29 cellular contexts compared by ENCODE assay signal in the genomic region with DNA sequence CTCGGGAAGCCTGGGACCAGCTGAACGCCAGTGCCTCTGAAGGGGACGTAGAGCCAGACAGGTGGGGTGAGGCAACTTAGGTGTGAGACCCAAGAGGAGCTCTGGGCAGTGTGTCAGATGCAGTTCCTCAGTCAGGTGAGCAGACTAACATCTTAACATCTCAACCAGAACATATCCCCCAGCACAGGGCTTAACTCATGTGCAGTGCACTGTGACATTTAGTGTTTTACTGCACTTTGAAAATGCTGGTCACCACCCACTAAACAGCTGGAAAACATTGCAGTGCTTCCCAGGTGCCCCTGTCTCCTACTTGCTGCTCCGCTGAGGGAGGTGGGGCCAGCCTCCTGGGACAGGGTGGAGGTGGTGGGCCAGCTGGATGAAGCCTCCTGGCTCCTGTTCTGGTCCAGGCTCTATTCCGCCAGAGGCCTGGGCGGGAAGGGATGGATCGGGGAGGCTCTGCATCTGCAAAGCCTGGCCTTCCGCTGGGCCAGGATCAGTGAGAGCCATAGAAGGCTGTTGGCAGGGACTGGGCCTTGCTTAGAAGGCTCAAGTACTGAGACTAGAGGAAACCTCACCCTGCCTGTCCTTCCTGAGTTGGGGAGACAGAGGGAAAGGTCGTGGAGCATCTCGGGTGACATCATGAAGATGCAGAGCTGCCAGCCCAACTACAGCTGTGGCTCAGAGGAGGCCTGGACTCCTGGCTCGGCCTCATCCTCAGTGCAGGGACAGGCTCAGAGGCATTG. TPM values are rescaled to one million over a fixed set of nuclear protein-coding genes. Genes with fewer than 3 reads are reported as not detected.
DNase-seq lines count a peak whose midpoint lies in the region; ATAC-seq and TF ChIP-seq lines count a peak whose summit lies in the region.
"Had no signal": no experiment of that assay in that cellular context is flagged by ENCODE, and none has a peak within 500 bp of the region (broad histone marks: within the 10 kb centered on the region; RNA-seq: fewer than 3 reads in every experiment).

No MANE protein-coding gene starts in this region.

- no TSS peak for BruUV-seq in Panc1 (replicated peaks; lab: Mats Ljungman, UMichigan)

- H3K27ac ChIP-seq in Panc1 (ENCODE audit: low read length) (no peak overlapping the region), body of pancreas (no peak overlapping the region)
- H3K27ac ChIP-seq: C4-2B, hepatocyte, suprapubic skin had no signal

- H3K4me1 Mint-ChIP-seq in stimulated activated naive B cell treated with anti-CD40 and anti-IgM and Interleukin-4, amounts not matched to agents 10 μg/mL and 1 μg/mL and 100 μg/mL, for 72 hours: no peaks in the 10 kb centered on the region
- H3K4me1 Mint-ChIP-seq: activated CD8-positive, alpha-beta memory T cell treated with anti-CD3 and anti-CD28 coated beads, Interleukin-2, amount 10 ng/mL, durations not matched to agents 7 days and 5 days; naive B cell had no signal

- H3K4me3 ChIP-seq in Panc1 (ENCODE audit: low read depth in 2 of 2, low read length in 2 of 2): no peak overlapping the region
- no peak overlapping the region for H3K4me3 ChIP-seq in body of pancreas
- H3K4me3 ChIP-seq: cardiac muscle cell, coronary artery, HAP-1, hepatocyte, suprapubic skin, uterus had no signal

- in situ Hi-C loops in Panc1 (cut with HindIII; ENCODE audit: low pct_unique_long_range_greater_than_20kb, low sequenced_read_pairs): no loop called here

- no peak for TF ChIP-seq POLR2A in body of pancreas (IDR thresholded peaks at IDR 0.05)

- H3K27me3 Mint-ChIP-seq in stimulated activated naive B cell treated with anti-CD40 and anti-IgM and Interleukin-4, amounts not matched to agents 10 μg/mL and 1 μg/mL and 100 μg/mL, for 72 hours: no peaks in the 10 kb centered on the region
- H3K27me3 Mint-ChIP-seq: activated CD8-positive, alpha-beta memory T cell treated with anti-CD3 and anti-CD28 coated beads, Interleukin-2, amount 10 ng/mL, durations not matched to agents 7 days and 5 days; naive B cell had no signal

- DNase-seq in Panc1 (ENCODE audit: low read depth, low spot score) (no peak), body of pancreas (no peak), left colon (no peak), SW480 (ENCODE audit: low spot score) (no peak), MV-4-11 (lab: John Stamatoyannopoulos, UW) (no peak), NCI-H226 (no peak)
- DNase-seq in stimulated activated naive B cell treated with anti-CD40 and anti-IgM and Interleukin-4, amounts not matched to agents 10 μg/mL and 1 μg/mL and 100 μg/mL, for 72 hours: no peak
- DNase-seq: activated CD4-positive, alpha-beta T cell treated with anti-CD3 and anti-CD28 coated beads for 4 hours; activated CD8-positive, alpha-beta memory T cell treated with anti-CD3 and anti-CD28 coated beads, Interleukin-2, amount 10 ng/mL, durations not matched to agents 7 days and 5 days; activated naive CD4-positive, alpha-beta T cell treated with Interleukin-2 at 50 U/mL for 16 hours; activated T-cell treated with anti-CD3 and anti-CD28 coated beads, Interleukin-2, amount 50 U/mL, for 48 hours; amygdala; Calu3; effector memory CD4-positive, alpha-beta T cell; erythroblast; left cardiac atrium; naive B cell; NCI-H2029; NCI-H446; NCI-H774; retina; SK-N-SH; uterus had no signal

- 83 to 87% methylated on average over 8 to 11 of the region's 11 CpGs for WGBS in body of pancreas, 2 donors

- intact Hi-C loops in Panc1 (cut with micrococcal nuclease; ENCODE audit: unreplicated experiment) (no loop called here), body of pancreas (cut with DNase I) (no loop called here), left colon (cut with DNase I, micrococcal nuclease) (no loop called here)

- no peak for TF ChIP-seq CTCF in Panc1 (IDR thresholded peaks at IDR 0.05)
- TF ChIP-seq CTCF in body of pancreas (IDR thresholded peaks at IDR 0.05): no peak

- CTCF ChIA-PET in Panc1 (lab: Charles Lee): interaction anchor here (0.7 kb wide), 1 partner anchor 15 kb away, joined by 4 read pairs; no protein-coding TSS in a partner anchor

- POLR2A ChIA-PET in Panc1 (lab: Charles Lee): interaction anchor here (0.6 kb wide), 1 partner anchor 52 kb away, joined by 8 read pairs; no protein-coding TSS in a partner anchor

- H3K27me3 ChIP-seq in Panc1 (ENCODE audit: control insufficient read depth, insufficient read depth, low read length): no peaks in the 10 kb centered on the region
- H3K27me3 ChIP-seq in body of pancreas: no peaks in the 10 kb centered on the region
- H3K27me3 ChIP-seq: cardiac muscle cell, hepatocyte, suprapubic skin, uterus had no signal

- no peaks in the 10 kb centered on the region for H3K9me3 Mint-ChIP-seq in stimulated activated naive B cell treated with anti-CD40 and anti-IgM and Interleukin-4, amounts not matched to agents 10 μg/mL and 1 μg/mL and 100 μg/mL, for 72 hours
- H3K9me3 Mint-ChIP-seq: naive B cell had no signal

- H3K4me1 ChIP-seq in Panc1 (ENCODE audit: control insufficient read depth, insufficient read depth, low read length) (no peaks in the 10 kb centered on the region), body of pancreas (no peaks in the 10 kb centered on the region)
- H3K4me1 ChIP-seq: HAP-1, suprapubic skin, uterus had no signal

- H3K9me3 ChIP-seq in Panc1 (ENCODE audit: control insufficient read depth, insufficient read depth, low read depth, low read length): no peaks in the 10 kb centered on the region
- no peaks in the 10 kb centered on the region for H3K9me3 ChIP-seq in body of pancreas
- H3K9me3 ChIP-seq: HAP-1, SK-N-SH, suprapubic skin, uterus had no signal

- H3K36me3 ChIP-seq in Panc1 (ENCODE audit: control insufficient read depth, insufficient read depth, low read length) (0 out of 2 replicates have a peak, but pooled peaks cover 2% of the 10 kb centered on the region), body of pancreas (replicated peaks in 1 of 2; ENCODE audit: insufficient read depth in 1 of 2, low read depth in 2 of 2) (no peaks in the 10 kb centered on the region)
- H3K36me3 ChIP-seq: uterus had no signal

- H3K4me3 Mint-ChIP-seq in stimulated activated naive B cell treated with anti-CD40 and anti-IgM and Interleukin-4, amounts not matched to agents 10 μg/mL and 1 μg/mL and 100 μg/mL, for 72 hours: no peak overlapping the region
- H3K4me3 Mint-ChIP-seq: activated CD8-positive, alpha-beta memory T cell treated with anti-CD3 and anti-CD28 coated beads, Interleukin-2, amount 10 ng/mL, durations not matched to agents 7 days and 5 days had no signal

- peaks cover 24 to 32% of the 10 kb centered on the region in 2 donors for H3K36me3 Mint-ChIP-seq in stimulated activated naive B cell treated with anti-CD40 and anti-IgM and Interleukin-4, amounts not matched to agents 10 μg/mL and 1 μg/mL and 100 μg/mL, for 72 hours

- H3K27ac Mint-ChIP-seq in stimulated activated naive B cell treated with anti-CD40 and anti-IgM and Interleukin-4, amounts not matched to agents 10 μg/mL and 1 μg/mL and 100 μg/mL, for 72 hours: peak overlapping the region; percentile 57
- H3K27ac Mint-ChIP-seq: activated CD8-positive, alpha-beta memory T cell treated with anti-CD3 and anti-CD28 coated beads, Interleukin-2, amount 10 ng/mL, durations not matched to agents 7 days and 5 days had no signal

- ATAC-seq in Panc1 (peak; percentile 10; the same call in 1 of the 2 replicates), body of pancreas (peak; percentile 30), left colon (peak; percentile 27)
- ATAC-seq in stimulated activated naive B cell treated with anti-CD40 and anti-IgM and Interleukin-4, amounts not matched to agents 10 μg/mL and 1 μg/mL and 100 μg/mL, for 72 hours (replicated peaks): peak in 1 of 2 donors; percentile 12
- ATAC-seq: activated CD8-positive, alpha-beta memory T cell treated with anti-CD3 and anti-CD28 coated beads, Interleukin-2, amount 10 ng/mL, durations not matched to agents 7 days and 5 days had no signal

RNA-seq across cellular contexts. Expression of a gene that starts 7.9 kb away (rescaled TPM):
- 120 TPM for total RNA-seq in Panc1 (2021; ENCODE audit: unreplicated experiment)
- 171 TPM for polyA plus RNA-seq in Panc1 (2012; ENCODE audit: insufficient read length)
- total RNA-seq in body of pancreas: 10 to 100 TPM in 1 of 2 donors, 1 to 10 TPM in 1; 7.0 to 22.1 TPM
- 10 to 100 TPM in 1 of 2 donors, 1 to 10 TPM in 1; 5.1 to 12.4 TPM for total RNA-seq in left colon
